ENCODE assay signal across 8 cellular contexts in genomic region chrX:41442824-41443560, GRCh38. TPM values are rescaled to one million over a fixed set of nuclear protein-coding genes. Genes with fewer than 3 reads are reported as not detected.
DNase-seq lines count a peak whose midpoint lies in the region; ATAC-seq lines count a peak whose summit lies in the region.

No MANE protein-coding gene starts in this region.

- H3K27ac Mint-ChIP-seq in activated CD4-positive, alpha-beta memory T cell treated with anti-CD3 and anti-CD28 coated beads for 36 hours: peak overlapping the region; percentile 77

- intact Hi-C loops in activated CD4-positive, alpha-beta memory T cell treated with anti-CD3 and anti-CD28 coated beads for 36 hours (cut with micrococcal nuclease): loop anchor here (1.0 to 5.0 kb wide), 4 partner anchors 60 to 167 kb away; partner anchors contain the start of gene DDX3X

- no peaks in the 10 kb centered on the region for H3K36me3 Mint-ChIP-seq in activated T-cell treated with anti-CD3 and anti-CD28 coated beads, Interleukin-2, amount 50 U/mL, for 4 hours (ENCODE audit: insufficient read depth)
- no peaks in the 10 kb centered on the region for H3K36me3 Mint-ChIP-seq in activated CD4-positive, alpha-beta memory T cell treated with anti-CD3 and anti-CD28 coated beads for 36 hours

- H3K9me3 ChIP-seq in iPS-18c (ENCODE audit: control insufficient read depth, insufficient read depth, low read length): peaks cover 8% of the 10 kb centered on the region
- no peaks in the 10 kb centered on the region for H3K9me3 ChIP-seq in thymus (ENCODE audit: control insufficient read depth)
- no peaks in the 10 kb centered on the region for H3K9me3 ChIP-seq in SJCRH30 (replicated peaks)

- POLR2A ChIA-PET in activated CD4-positive, alpha-beta memory T cell treated with anti-CD3 and anti-CD28 coated beads for 36 hours (lab: Charles Lee): interaction anchor here (0.6 to 1.1 kb wide), 4 partner anchors 59 to 360 kb away, joined by 3 to 4 read pairs (median 4); partner anchors contain the start of gene DDX3X

- H3K27me3 Mint-ChIP-seq in activated T-cell treated with anti-CD3 and anti-CD28 coated beads, Interleukin-2, amount 50 U/mL, for 4 hours (ENCODE audit: low read depth): no peaks in the 10 kb centered on the region
- no peaks in the 10 kb centered on the region for H3K27me3 Mint-ChIP-seq in activated CD4-positive, alpha-beta memory T cell treated with anti-CD3 and anti-CD28 coated beads for 36 hours

- H3K4me3 Mint-ChIP-seq in activated T-cell treated with anti-CD3 and anti-CD28 coated beads, Interleukin-2, amount 50 U/mL, for 4 hours: peak overlapping the region; percentile 63
- peak overlapping the region; percentile 66 for H3K4me3 Mint-ChIP-seq in activated CD4-positive, alpha-beta memory T cell treated with anti-CD3 and anti-CD28 coated beads for 36 hours

- 85% methylated on average over 11 of the region's 11 CpGs for WGBS in thymus

- peaks cover 3% of the 10 kb centered on the region for H3K4me1 ChIP-seq in thymus (ENCODE audit: control insufficient read depth, insufficient read depth, low read length)
- H3K4me1 ChIP-seq in SJCRH30: no peaks in the 10 kb centered on the region

- H3K4me3 ChIP-seq in iPS-18c (ENCODE audit: insufficient read depth, low read depth, low read length) (peak overlapping the region; percentile 36; the same call in 1 of the 2 replicates), thymus (ENCODE audit: low read length) (peak overlapping the region; percentile 46), SJCRH30 (no peak overlapping the region)

- H3K36me3 ChIP-seq in thymus (ENCODE audit: control insufficient read depth, insufficient read depth): no peaks in the 10 kb centered on the region
- H3K36me3 ChIP-seq in SJCRH30: no peaks in the 10 kb centered on the region

- DNase-seq in activated T-cell treated with anti-CD3 and anti-CD28 coated beads, Interleukin-2, amount 50 U/mL, for 4 hours: no peak
- DNase-seq in activated T-cell treated with anti-CD3 and anti-CD28 coated beads for 4 hours (no peak), SJCRH30 (no peak), NCI-H774 (lab: John Stamatoyannopoulos, UW) (no peak)
- DNase-seq in activated CD4-positive, alpha-beta memory T cell treated with anti-CD3 and anti-CD28 coated beads for 36 hours: no peak
- DNase-seq in activated CD4-positive, CD25-positive, alpha-beta regulatory T cell (lab: John Stamatoyannopoulos, UW): no peak

- H3K27ac ChIP-seq in thymus (ENCODE audit: low read depth) (peak overlapping the region; percentile 60), SJCRH30 (no peak overlapping the region)

- no peaks in the 10 kb centered on the region for H3K9me3 Mint-ChIP-seq in activated T-cell treated with anti-CD3 and anti-CD28 coated beads, Interleukin-2, amount 50 U/mL, for 4 hours
- no peaks in the 10 kb centered on the region for H3K9me3 Mint-ChIP-seq in activated CD4-positive, alpha-beta memory T cell treated with anti-CD3 and anti-CD28 coated beads for 36 hours

- CTCF ChIA-PET in activated CD4-positive, alpha-beta memory T cell treated with anti-CD3 and anti-CD28 coated beads for 36 hours (lab: Charles Lee): interaction anchor here (0.6 to 2.3 kb wide), 7 partner anchors 15 to 168 kb away, joined by 3 to 10 read pairs (median 3); no protein-coding TSS in a partner anchor

- H3K27me3 ChIP-seq in thymus (ENCODE audit: control insufficient read depth, insufficient read depth): no peaks in the 10 kb centered on the region
- H3K27me3 ChIP-seq in SJCRH30: no peaks in the 10 kb centered on the region

- ATAC-seq in activated T-cell treated with anti-CD3 and anti-CD28 coated beads, Interleukin-2, amount 50 U/mL, for 4 hours: no peak

- peaks cover 7% of the 10 kb centered on the region for H3K4me1 Mint-ChIP-seq in activated T-cell treated with anti-CD3 and anti-CD28 coated beads, Interleukin-2, amount 50 U/mL, for 4 hours (ENCODE audit: low read depth)
- peaks cover 17% of the 10 kb centered on the region for H3K4me1 Mint-ChIP-seq in activated CD4-positive, alpha-beta memory T cell treated with anti-CD3 and anti-CD28 coated beads for 36 hours (ENCODE audit: low read depth)

RNA-seq across cellular contexts. Expression of gene NYX, which starts 4.2 kb away (rescaled TPM):
- total RNA-seq in activated T-cell treated with anti-CD3 and anti-CD28 coated beads, Interleukin-2, amount 50 U/mL, for 4 hours: not detected
- not detected for total RNA-seq in activated CD4-positive, alpha-beta memory T cell treated with anti-CD3 and anti-CD28 coated beads for 36 hours
- 0.02 TPM for polyA plus RNA-seq in thymus
- not detected in 2 replicates for total RNA-seq in SJCRH30 (2014; rRNA removed; shearing (Covaris generic))
